Comparison of ENCODE assay signal across 1 cellular context in the genomic region with DNA sequence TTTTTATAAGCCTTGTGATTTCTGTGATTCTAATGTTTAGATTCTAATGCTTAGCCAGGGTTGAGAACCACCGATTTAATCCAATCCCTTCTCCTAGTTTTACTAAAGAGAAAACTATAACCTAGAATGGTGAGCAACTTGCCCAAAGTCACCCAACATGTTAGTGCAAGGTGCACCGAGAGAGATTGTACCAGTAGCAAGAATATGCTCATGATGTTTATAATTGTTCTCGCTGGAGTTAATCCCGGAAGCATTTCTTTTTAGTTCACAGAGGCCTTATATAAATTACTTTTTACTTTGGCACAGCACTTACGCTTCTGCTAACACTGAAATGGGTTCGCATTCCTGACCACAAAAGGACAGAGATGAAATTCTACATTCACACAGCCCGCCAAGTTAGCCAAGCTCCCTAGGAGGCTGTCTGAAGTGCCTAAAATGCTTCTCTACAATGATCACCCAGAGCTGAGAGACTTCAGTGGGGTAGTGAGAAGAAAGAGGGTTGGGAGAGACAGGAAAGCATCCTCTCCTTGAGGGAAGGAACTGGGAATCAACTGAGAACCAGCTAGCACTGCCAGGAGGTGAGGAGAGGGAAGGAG.
TF ChIP-seq lines count a peak whose summit lies in the region.

No MANE protein-coding gene starts in this region.

TF ChIP-seq in GM12878, 131 proteins besides CTCF, POLR2A, EP300 and RAD21:
- TF ChIP-seq, protein P1, sequence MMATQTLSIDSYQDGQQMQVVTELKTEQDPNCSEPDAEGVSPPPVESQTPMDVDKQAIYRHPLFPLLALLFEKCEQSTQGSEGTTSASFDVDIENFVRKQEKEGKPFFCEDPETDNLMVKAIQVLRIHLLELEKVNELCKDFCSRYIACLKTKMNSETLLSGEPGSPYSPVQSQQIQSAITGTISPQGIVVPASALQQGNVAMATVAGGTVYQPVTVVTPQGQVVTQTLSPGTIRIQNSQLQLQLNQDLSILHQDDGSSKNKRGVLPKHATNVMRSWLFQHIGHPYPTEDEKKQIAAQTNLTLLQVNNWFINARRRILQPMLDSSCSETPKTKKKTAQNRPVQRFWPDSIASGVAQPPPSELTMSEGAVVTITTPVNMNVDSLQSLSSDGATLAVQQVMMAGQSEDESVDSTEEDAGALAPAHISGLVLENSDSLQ (IDR thresholded peaks at IDR 0.05): no peak
- no peak for TF ChIP-seq TCF7 (IDR thresholded peaks at IDR 0.05; ENCODE audit: borderline replicate concordance)
- no peak for TF ChIP-seq EED (IDR thresholded peaks at IDR 0.05; ENCODE audit: low read depth)
- TF ChIP-seq BACH1 (IDR thresholded peaks at IDR 0.05; ENCODE audit: borderline replicate concordance): no peak
- TF ChIP-seq CHD2 (IDR thresholded peaks at IDR 0.05; ENCODE audit: borderline replicate concordance, low read depth, low read length): no peak
- no peak for TF ChIP-seq ZNF217 (IDR thresholded peaks at IDR 0.05)
- TF ChIP-seq KAT2A (conservative IDR thresholded peaks at IDR 0.05; ENCODE audit: control insufficient read depth, low read depth, low read length): no peak
- TF ChIP-seq ATF2 (IDR thresholded peaks at IDR 0.05; ENCODE audit: low read length): no peak
- no peak for TF ChIP-seq EGR1 (IDR thresholded peaks at IDR 0.05; ENCODE audit: borderline replicate concordance in 1 of 2, low read depth in 2 of 2, low read length in 2 of 2)
- TF ChIP-seq NBN (IDR thresholded peaks at IDR 0.05): no peak
- TF ChIP-seq TCF12 (IDR thresholded peaks at IDR 0.05; ENCODE audit: low read depth, low read length): no peak
- no peak for TF ChIP-seq BHLHE40 (IDR thresholded peaks at IDR 0.05; ENCODE audit: borderline replicate concordance in 1 of 2, low read depth in 2 of 2, low read length in 1 of 2)
- TF ChIP-seq KDM1A (IDR thresholded peaks at IDR 0.05; ENCODE audit: borderline replicate concordance): no peak
- no peak for TF ChIP-seq CEBPB (IDR thresholded peaks at IDR 0.05; ENCODE audit: borderline replicate concordance in 1 of 2, low read depth in 2 of 2, low read length in 2 of 2)
- no peak for TF ChIP-seq RAD51 (IDR thresholded peaks at IDR 0.05)
- no peak for TF ChIP-seq PML (IDR thresholded peaks at IDR 0.05; ENCODE audit: low read length)
- no peak for TF ChIP-seq ATF3 (IDR thresholded peaks at IDR 0.05; ENCODE audit: borderline replicate concordance, extremely low read depth, low read depth, low read length)
- no peak for TF ChIP-seq BMI1 (IDR thresholded peaks at IDR 0.05; ENCODE audit: borderline replicate concordance)
- TF ChIP-seq ESRRA (IDR thresholded peaks at IDR 0.05; ENCODE audit: low read length): no peak
- no peak for TF ChIP-seq RCOR1 (conservative IDR thresholded peaks at IDR 0.05; ENCODE audit: low read depth, low read length)
TF ChIP-seq in GM12878: peak in this region for 0.
